Comparison of ENCODE assay signal across 1 cellular context in the genomic region with DNA sequence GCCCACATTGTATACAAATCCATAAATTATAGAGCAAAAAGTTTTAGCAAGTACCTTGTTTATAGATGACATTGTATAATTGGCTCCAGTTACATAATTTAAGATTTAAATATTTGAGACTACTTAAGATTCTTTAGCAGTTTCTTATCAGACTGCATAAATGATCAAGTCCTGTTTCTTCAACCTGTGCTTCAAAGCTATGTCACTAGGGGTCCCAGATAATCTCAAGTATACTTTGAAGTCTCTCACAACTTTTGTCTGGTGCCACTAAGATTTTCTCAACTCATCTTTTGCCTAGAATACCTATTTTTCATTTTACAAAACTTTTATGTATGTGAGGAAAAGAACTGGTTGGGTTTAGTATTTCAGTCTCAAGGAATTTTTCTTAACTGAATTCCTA.
TF ChIP-seq lines count a peak whose summit lies in the region.

No MANE protein-coding gene starts in this region.

TF ChIP-seq in K562, 482 proteins besides CTCF, POLR2A, EP300 and RAD21 (continued from another document):
- no peak for TF ChIP-seq TAL1 (IDR thresholded peaks at IDR 0.05)
- TF ChIP-seq NUFIP1 (IDR thresholded peaks at IDR 0.05; ENCODE audit: partially characterized antibody), result no peak
- no peak for TF ChIP-seq NR1H2 (CRISPR knock-in tag; IDR thresholded peaks at IDR 0.05)
TF ChIP-seq in K562: peak in this region for 0.
